Comparison of ENCODE assay signal across 25 cellular contexts in genomic region chr4:6538111-6538510, GRCh38.
"Had no signal": no experiment of that assay in that cellular context is flagged by ENCODE, and none has a peak within 500 bp of the region (broad histone marks: within the 10 kb centered on the region; RNA-seq: fewer than 3 reads in every experiment).

No MANE protein-coding gene starts in this region.

- H3K4me1 Mint-ChIP-seq: naive thymus-derived CD8-positive, alpha-beta T cell; stimulated activated memory B cell treated with anti-CD40 and anti-IgM and Interleukin-4, amounts not matched to agents 10 μg/mL and 1 μg/mL and 100 μg/mL, for 72 hours; stimulated activated naive CD8-positive, alpha-beta T cell treated with anti-CD3 and anti-CD28 coated beads, Interleukin-15, amount 100 ng/mL, for 72 hours had no signal

- H3K4me3 Mint-ChIP-seq: naive thymus-derived CD8-positive, alpha-beta T cell; stimulated activated memory B cell treated with anti-CD40 and anti-IgM and Interleukin-4, amounts not matched to agents 10 μg/mL and 1 μg/mL and 100 μg/mL, for 72 hours; stimulated activated naive CD8-positive, alpha-beta T cell treated with anti-CD3 and anti-CD28 coated beads, Interleukin-15, amount 100 ng/mL, for 72 hours had no signal

- H3K4me3 ChIP-seq: left lung, lower lobe of right lung, pancreas, prostate gland, sigmoid colon, spleen, testis, thyroid gland, transverse colon, upper lobe of left lung, vagina had no signal

- DNase-seq: hippocampal formation; left colon; left lung; lower lobe of right lung; mammary epithelial cell; mesenchymal stem cell; naive thymus-derived CD8-positive, alpha-beta T cell; pancreas; retina; right cardiac atrium; sigmoid colon; small intestine; stimulated activated CD4-positive, alpha-beta T cell treated with anti-CD3 and anti-CD28 coated beads, Interleukin-4, amount 100 ng/mL, for 4 hours; stimulated activated CD8-positive, alpha-beta memory T cell treated with anti-CD3 and anti-CD28 coated beads, Interleukin-4, amount 100 ng/mL, for 48 hours; stimulated activated naive CD4-positive, alpha-beta T cell treated with Interleukin-2 at 50 U/mL for 16 hours; stimulated activated naive CD8-positive, alpha-beta T cell treated with anti-CD3 and anti-CD28 coated beads, Interleukin-15, amount 100 ng/mL, for 72 hours; thyroid gland; transverse colon; upper lobe of left lung had no signal

- H3K27me3 ChIP-seq: testis, thyroid gland, upper lobe of left lung, vagina had no signal

- H3K27ac Mint-ChIP-seq: naive thymus-derived CD8-positive, alpha-beta T cell; stimulated activated memory B cell treated with anti-CD40 and anti-IgM and Interleukin-4, amounts not matched to agents 10 μg/mL and 1 μg/mL and 100 μg/mL, for 72 hours; stimulated activated naive CD8-positive, alpha-beta T cell treated with anti-CD3 and anti-CD28 coated beads, Interleukin-15, amount 100 ng/mL, for 72 hours had no signal

- H3K27ac ChIP-seq: left lung, lower lobe of right lung, pancreas, prostate gland, sigmoid colon, spleen, testis, thyroid gland, transverse colon, upper lobe of left lung, vagina had no signal

- H3K9me3 ChIP-seq: pancreas, prostate gland, testis, thyroid gland had no signal

- ATAC-seq: left colon; left lung; lower lobe of right lung; naive thymus-derived CD8-positive, alpha-beta T cell; right cardiac atrium; stimulated activated memory B cell treated with anti-CD40 and anti-IgM and Interleukin-4, amounts not matched to agents 10 μg/mL and 1 μg/mL and 100 μg/mL, for 72 hours; stimulated activated naive CD8-positive, alpha-beta T cell treated with anti-CD3 and anti-CD28 coated beads, Interleukin-15, amount 100 ng/mL, for 72 hours had no signal

- H3K36me3 ChIP-seq: left lung, lower lobe of right lung, pancreas, prostate gland, sigmoid colon, spleen, thyroid gland, transverse colon, upper lobe of left lung, vagina had no signal

- FAIRE-seq: keratinocyte, pancreas, small intestine had no signal

- H3K4me1 ChIP-seq: left lung, lower lobe of right lung, pancreas, prostate gland, sigmoid colon, spleen, testis, thyroid gland, transverse colon, upper lobe of left lung, vagina had no signal

- H3K36me3 Mint-ChIP-seq: naive thymus-derived CD8-positive, alpha-beta T cell; stimulated activated memory B cell treated with anti-CD40 and anti-IgM and Interleukin-4, amounts not matched to agents 10 μg/mL and 1 μg/mL and 100 μg/mL, for 72 hours had no signal
